10 cellular contexts compared by ENCODE assay signal in the genomic region with DNA sequence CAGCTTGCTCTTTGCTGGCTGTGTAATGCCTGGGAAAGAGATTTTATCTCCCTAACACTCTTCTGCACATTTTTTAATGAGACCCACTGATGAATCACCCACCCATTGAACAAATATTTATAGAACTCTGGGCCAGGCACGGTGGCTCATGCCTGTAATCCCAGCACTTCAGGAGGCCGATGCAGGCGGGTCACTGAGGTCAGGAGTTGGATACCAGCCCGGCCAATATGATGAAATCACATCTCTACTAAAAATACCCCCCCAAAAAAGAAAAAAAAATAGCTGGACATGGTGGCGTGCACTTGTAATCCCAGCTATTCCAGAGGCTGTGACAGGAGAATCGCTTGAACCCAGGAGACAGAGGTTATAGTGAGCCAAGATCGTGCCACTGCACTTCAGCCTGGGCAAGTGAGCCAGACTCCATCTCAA.
DNase-seq lines count a peak whose midpoint lies in the region; ATAC-seq, FAIRE-seq and TF ChIP-seq lines count a peak whose summit lies in the region.
"Had no signal": no experiment of that assay in that cellular context is flagged by ENCODE, and none has a peak within 500 bp of the region (broad histone marks: within the 10 kb centered on the region; RNA-seq: fewer than 3 reads in every experiment).

No MANE protein-coding gene starts in this region.

- H3K4me3 ChIP-seq in astrocyte (ENCODE audit: insufficient read depth, low read depth, low read length) (no peak overlapping the region), left ventricle myocardium inferior (no peak overlapping the region), gastrocnemius medialis (no peak overlapping the region)

- H3K4me3 Mint-ChIP-seq in astrocyte (ENCODE audit: unreplicated experiment): no peak overlapping the region

- H3K79me2 ChIP-seq in astrocyte (ENCODE audit: insufficient read depth, low read length): no peaks in the 10 kb centered on the region

- TF ChIP-seq CTCF in astrocyte (IDR thresholded peaks at IDR 0.05; ENCODE audit: insufficient read depth, low read depth, low read length) (no peak), left ventricle myocardium inferior (IDR thresholded peaks at IDR 0.05; ENCODE audit: borderline replicate concordance) (no peak), gastrocnemius medialis (IDR thresholded peaks at IDR 0.05 in 4 of 5, conservative IDR thresholded peaks at IDR 0.05 in 1 of 5) (no peak)

- ATAC-seq in gastrocnemius medialis (peak; percentile 52 to 57), GM18909 (IDR thresholded peaks at IDR 0.05; ENCODE audit: poor library complexity, unreplicated experiment) (no peak), GM19328 (IDR thresholded peaks at IDR 0.05; ENCODE audit: unreplicated experiment) (no peak), GM18870 (IDR thresholded peaks at IDR 0.05; ENCODE audit: unreplicated experiment) (no peak)

- DNase-seq in GM04503 (ENCODE audit: low read depth) (peak; percentile 91), astrocyte (ENCODE audit: low read depth) (peak; percentile 90), left ventricle myocardium inferior (peak; percentile 69), gastrocnemius medialis (peak in 1 of 2 donors; percentile 39), DMS79 treated with DMSO at 0.1 percent for 48 hours (lab: John Stamatoyannopoulos, UW) (no peak)
- DNase-seq: amygdala, T-helper 2 cell had no signal

- H3K4me1 Mint-ChIP-seq in astrocyte (ENCODE audit: low read depth, unreplicated experiment): peaks cover 67% of the 10 kb centered on the region

- intact Hi-C loops in left ventricle myocardium inferior (cut with micrococcal nuclease) (no loop called here), gastrocnemius medialis (cut with DNase I; ENCODE audit: low total_unique reads) (no loop called here)

- H3K4me2 ChIP-seq in astrocyte (ENCODE audit: low read length): peak overlapping the region; percentile 60

- no peak for TF ChIP-seq POLR2A in gastrocnemius medialis (IDR thresholded peaks at IDR 0.05)

- H3K9me3 Mint-ChIP-seq in astrocyte (ENCODE audit: unreplicated experiment): peaks cover 1% of the 10 kb centered on the region

- no peak overlapping the region for H2AFZ ChIP-seq in astrocyte (ENCODE audit: low read depth, low read length)

- peak; percentile 97 for FAIRE-seq in astrocyte (lab: Jason Lieb, UNC)

- in situ Hi-C loops in gastrocnemius medialis (cut with MboI; ENCODE audit: low sequenced_read_pairs in 4 of 4): loop anchor here in 1 of 4 donors (25.0 kb wide), 1 partner anchor 124 kb away; no protein-coding TSS in a partner anchor

- peaks cover 2% of the 10 kb centered on the region for H3K36me3 Mint-ChIP-seq in astrocyte (ENCODE audit: low read depth, unreplicated experiment)

- H3K27ac ChIP-seq in astrocyte (ENCODE audit: low read depth, low read length) (peak overlapping the region; percentile 29), left ventricle myocardium inferior (replicated peaks) (peak overlapping the region; percentile 67), gastrocnemius medialis (peak overlapping the region in 3 of 4 donors; percentile 32 to 41 (median 32))

- peak overlapping the region; percentile 93 for H3K27ac Mint-ChIP-seq in astrocyte (ENCODE audit: unreplicated experiment)

- no peaks in the 10 kb centered on the region for H3K36me3 ChIP-seq in astrocyte (ENCODE audit: insufficient read depth, low read length)
- no peaks in the 10 kb centered on the region for H3K36me3 ChIP-seq in left ventricle myocardium inferior
- no peaks in the 10 kb centered on the region for H3K36me3 ChIP-seq in gastrocnemius medialis

- H3K9me3 ChIP-seq in astrocyte (ENCODE audit: insufficient read depth, low read depth, low read length) (no peaks in the 10 kb centered on the region), left ventricle myocardium inferior (replicated peaks) (no peaks in the 10 kb centered on the region), gastrocnemius medialis (no peaks in the 10 kb centered on the region)

- peaks cover 2% of the 10 kb centered on the region for H3K27me3 Mint-ChIP-seq in astrocyte (ENCODE audit: low read depth, unreplicated experiment)

- H3K4me1 ChIP-seq in astrocyte (ENCODE audit: insufficient read depth, low read length) (peaks cover 69% of the 10 kb centered on the region), left ventricle myocardium inferior (peaks cover 71% of the 10 kb centered on the region), gastrocnemius medialis (peaks cover 47 to 56% of the 10 kb centered on the region in 2 donors)

- H3K27me3 ChIP-seq in astrocyte (ENCODE audit: insufficient read depth, low read length) (no peaks in the 10 kb centered on the region), left ventricle myocardium inferior (ENCODE audit: low read depth) (no peaks in the 10 kb centered on the region), gastrocnemius medialis (no peaks in the 10 kb centered on the region)

- no peaks in the 10 kb centered on the region for H4K20me1 ChIP-seq in astrocyte (ENCODE audit: insufficient read depth, low read length)

- H3K9ac ChIP-seq in astrocyte (ENCODE audit: low read length): peak overlapping the region; percentile 33

Comparison
In these comparisons a context has a peak if more than half of its experiments do, and no peak if none do; other contexts are left out.
1. ATAC-seq: peak in gastrocnemius medialis (2 of 2); none in GM18909 (single experiment), GM19328 (single experiment) and GM18870 (single experiment).
2. Peak in every context shown above with its lines, with median percentiles within 50 percentile points of each other: H3K27ac ChIP-seq.